Comparison of ENCODE assay signal across 20 cellular contexts in genomic region chr17:82089723-82090548, GRCh38.
"Had no signal": no experiment of that assay in that cellular context is flagged by ENCODE, and none has a peak within 500 bp of the region (broad histone marks: within the 10 kb centered on the region; RNA-seq: fewer than 3 reads in every experiment).

No MANE protein-coding gene starts in this region.

- H3K4me1 ChIP-seq: colonic mucosa, foreskin keratinocyte, left lung, prostate gland, testis had no signal

- H3K4me3 ChIP-seq: colonic mucosa, left lung, mucosa of descending colon, prostate gland, right lobe of liver, smooth muscle cell, testis had no signal

- H3K27ac ChIP-seq: brain microvascular endothelial cell, colonic mucosa, foreskin keratinocyte, left lung, right lobe of liver, testis had no signal

- H3K9me3 ChIP-seq: colonic mucosa, left lung, mucosa of descending colon, prostate gland, right lobe of liver, testis had no signal

- DNase-seq: activated B cell treated with CpG ODN at 0.5 μM for 24 hours; activated CD4-positive, alpha-beta T cell treated with anti-CD3 and anti-CD28 coated beads, Interleukin-2, amount 10 ng/mL, durations not matched to agents 24 days and 14 days; activated CD8-positive, alpha-beta T cell treated with anti-CD3 and anti-CD28 coated beads for 36 hours; activated naive CD4-positive, alpha-beta T cell treated with anti-CD3 and anti-CD28 coated beads for 36 hours; activated naive CD8-positive, alpha-beta T cell treated with anti-CD3 and anti-CD28 coated beads, Interleukin-2, amount 50 U/mL, for 24 hours; activated T-cell treated with anti-CD3 and anti-CD28 coated beads, Interleukin-2, amount 50 U/mL, for 1 hour; brain microvascular endothelial cell; colonic mucosa; foreskin keratinocyte; glutamatergic neuron; hypothalamus; islet precursor cell; mucosa of descending colon; naive B cell; testis had no signal

- H3K4me2 ChIP-seq: smooth muscle cell had no signal

- H3K27me3 ChIP-seq: brain microvascular endothelial cell, colonic mucosa, foreskin keratinocyte, left lung, right lobe of liver, testis had no signal

- ATAC-seq: activated CD8-positive, alpha-beta T cell treated with anti-CD3 and anti-CD28 coated beads for 36 hours; activated naive CD8-positive, alpha-beta T cell treated with anti-CD3 and anti-CD28 coated beads, Interleukin-2, amount 50 U/mL, for 24 hours; foreskin keratinocyte; left lung; mucosa of descending colon; stimulated activated memory B cell treated with anti-CD40 and anti-IgM and Interleukin-4, amounts not matched to agents 10 μg/mL and 1 μg/mL and 100 μg/mL, for 72 hours had no signal
